ENCODE assay signal across 8 cellular contexts in genomic region chr9:35603986-35604577, GRCh38. TPM values are rescaled to one million over a fixed set of nuclear protein-coding genes. Genes with fewer than 3 reads are reported as not detected.
DNase-seq lines count a peak whose midpoint lies in the region; ATAC-seq and TF ChIP-seq lines count a peak whose summit lies in the region.

No MANE protein-coding gene starts in this region.

- TF ChIP-seq CTCF in GM23338 (conservative IDR thresholded peaks at IDR 0.05; ENCODE audit: low read depth in 2 of 2) (peak; percentile 81 to 89), fibroblast of mammary gland (conservative IDR thresholded peaks at IDR 0.05; ENCODE audit: control insufficient read depth, insufficient read depth, low read depth, low read length) (peak; percentile 75)

- peaks cover 8% of the 10 kb centered on the region for H3K27me3 Mint-ChIP-seq in GM23338 (ENCODE audit: insufficient read depth, low read depth, poor library complexity)
- no peaks in the 10 kb centered on the region for H3K27me3 Mint-ChIP-seq in activated T-helper 2 cell treated with anti-CD3 and anti-CD28 coated beads, Interferon-gamma antibody, Interleukin-2, Interleukin-4, amounts not matched to agents 10 μg/mL and 5 μg/mL and 100 μg/mL, durations not matched to agents 14 hours and 24 hours and 36 hours (ENCODE audit: low read depth)
- no peaks in the 10 kb centered on the region for H3K27me3 Mint-ChIP-seq in naive thymus-derived CD8-positive, alpha-beta T cell

- peaks cover 13% of the 10 kb centered on the region; the same call in 1 of the 2 replicates for H3F3A ChIP-seq in GM23338 (replicated peaks; ENCODE audit: low read depth)

- peaks cover 18% of the 10 kb centered on the region for H3K4me1 ChIP-seq in GM23338 (ENCODE audit: insufficient read depth)

- peak overlapping the region; percentile 85 for H3K27ac ChIP-seq in GM23338 (ENCODE audit: low read depth)

- peak overlapping the region; percentile 99 for H3K4me2 ChIP-seq in GM23338

- H3K4me1 Mint-ChIP-seq in GM23338, result peaks cover 9% of the 10 kb centered on the region
- peaks cover 32% of the 10 kb centered on the region for H3K4me1 Mint-ChIP-seq in activated T-helper 2 cell treated with anti-CD3 and anti-CD28 coated beads, Interferon-gamma antibody, Interleukin-2, Interleukin-4, amounts not matched to agents 10 μg/mL and 5 μg/mL and 100 μg/mL, durations not matched to agents 14 hours and 24 hours and 36 hours (ENCODE audit: low read depth)
- peaks cover 26 to 40% (median 34%) of the 10 kb centered on the region in 4 donors for H3K4me1 Mint-ChIP-seq in naive thymus-derived CD8-positive, alpha-beta T cell

- H3K36me3 ChIP-seq in GM23338 (ENCODE audit: insufficient read depth), result no peaks in the 10 kb centered on the region

- peak; percentile 100 for DNase-seq in EL
- peak; percentile 100 for DNase-seq in GM23338 (ENCODE audit: low spot score)
- DNase-seq in LHCN-M2 (ENCODE audit: low read depth), result peak; percentile 99
- DNase-seq in RPMI7951 (ENCODE audit: low read depth), result peak; percentile 99
- peak; percentile 99 for DNase-seq in activated T-helper 2 cell treated with anti-CD3 and anti-CD28 coated beads, Interferon-gamma antibody, Interleukin-2, Interleukin-4, amounts not matched to agents 10 μg/mL and 5 μg/mL and 100 μg/mL, durations not matched to agents 14 hours and 24 hours and 36 hours (ENCODE audit: low spot score)
- peak; percentile 99 for DNase-seq in fibroblast of mammary gland (ENCODE audit: low read depth)
- peak; percentile 94 to 100 (median 99) for DNase-seq in naive thymus-derived CD8-positive, alpha-beta T cell
- DNase-seq in stimulated activated naive CD4-positive, alpha-beta T cell (lab: John Stamatoyannopoulos, UW), result peak; percentile 96 to 99 (median 99)

- H2AFZ ChIP-seq in GM23338, result peak overlapping the region; percentile 97

- H4K20me1 ChIP-seq in GM23338 (replicated peaks; ENCODE audit: insufficient read depth), result no peaks in the 10 kb centered on the region; the same call in 1 of the 2 replicates

- peaks cover 10% of the 10 kb centered on the region for H3K36me3 Mint-ChIP-seq in GM23338 (ENCODE audit: low read depth)
- H3K36me3 Mint-ChIP-seq in activated T-helper 2 cell treated with anti-CD3 and anti-CD28 coated beads, Interferon-gamma antibody, Interleukin-2, Interleukin-4, amounts not matched to agents 10 μg/mL and 5 μg/mL and 100 μg/mL, durations not matched to agents 14 hours and 24 hours and 36 hours (ENCODE audit: low read depth), result peaks cover 24% of the 10 kb centered on the region
- peaks cover 0 to 20% (median 0%) of the 10 kb centered on the region in 3 donors for H3K36me3 Mint-ChIP-seq in naive thymus-derived CD8-positive, alpha-beta T cell

- no peaks in the 10 kb centered on the region for H3K9me3 Mint-ChIP-seq in GM23338
- no peaks in the 10 kb centered on the region for H3K9me3 Mint-ChIP-seq in activated T-helper 2 cell treated with anti-CD3 and anti-CD28 coated beads, Interferon-gamma antibody, Interleukin-2, Interleukin-4, amounts not matched to agents 10 μg/mL and 5 μg/mL and 100 μg/mL, durations not matched to agents 14 hours and 24 hours and 36 hours
- no peaks in the 10 kb centered on the region for H3K9me3 Mint-ChIP-seq in naive thymus-derived CD8-positive, alpha-beta T cell

- H3K4me3 ChIP-seq in GM23338 (peak overlapping the region; percentile 89), fibroblast of mammary gland (ENCODE audit: control insufficient read depth, low read depth, low read length) (peak overlapping the region; percentile 78)

- peak overlapping the region; percentile 100 for H3K27ac Mint-ChIP-seq in GM23338
- H3K27ac Mint-ChIP-seq in activated T-helper 2 cell treated with anti-CD3 and anti-CD28 coated beads, Interferon-gamma antibody, Interleukin-2, Interleukin-4, amounts not matched to agents 10 μg/mL and 5 μg/mL and 100 μg/mL, durations not matched to agents 14 hours and 24 hours and 36 hours, result peak overlapping the region; percentile 93
- H3K27ac Mint-ChIP-seq in naive thymus-derived CD8-positive, alpha-beta T cell, result peak overlapping the region; percentile 93 to 99 (median 98)

- H3K9me2 ChIP-seq in GM23338 (ENCODE audit: insufficient read depth), result no peaks in the 10 kb centered on the region

- peaks cover 4% of the 10 kb centered on the region; the same call in 1 of the 2 replicates for H3K79me2 ChIP-seq in GM23338 (replicated peaks; ENCODE audit: insufficient read depth)

- H3K4me3 Mint-ChIP-seq in GM23338, result peak overlapping the region; percentile 96
- peak overlapping the region; percentile 84 for H3K4me3 Mint-ChIP-seq in activated T-helper 2 cell treated with anti-CD3 and anti-CD28 coated beads, Interferon-gamma antibody, Interleukin-2, Interleukin-4, amounts not matched to agents 10 μg/mL and 5 μg/mL and 100 μg/mL, durations not matched to agents 14 hours and 24 hours and 36 hours (ENCODE audit: low read depth)
- peak overlapping the region; percentile 92 to 99 (median 96) for H3K4me3 Mint-ChIP-seq in naive thymus-derived CD8-positive, alpha-beta T cell

- no peaks in the 10 kb centered on the region for H3K27me3 ChIP-seq in GM23338 (ENCODE audit: insufficient read depth)

- peak; percentile 88 for ATAC-seq in GM23338
- ATAC-seq in naive thymus-derived CD8-positive, alpha-beta T cell, result peak; percentile 83 to 87

- intact Hi-C loops in activated T-helper 2 cell treated with anti-CD3 and anti-CD28 coated beads, Interferon-gamma antibody, Interleukin-2, Interleukin-4, amounts not matched to agents 10 μg/mL and 5 μg/mL and 100 μg/mL, durations not matched to agents 14 hours and 24 hours and 36 hours (cut with micrococcal nuclease), result loop anchor here (1.0 to 10.0 kb wide), 9 partner anchors 15 to 490 kb away; partner anchors contain the start of genes CCDC107, CREB3, GBA2 and HINT2

- POLR2A ChIA-PET in naive thymus-derived CD8-positive, alpha-beta T cell (lab: Charles Lee), result interaction anchor here (0.7 to 3.6 kb wide), 15 partner anchors 13 to 532 kb away, joined by 3 to 40 read pairs (median 5); partner anchors contain the start of genes CCDC107, CD72, CREB3 and GBA2

TF ChIP-seq in GM23338, 12 proteins besides CTCF, POLR2A, EP300 and RAD21 (continues in another document):
- no peak for TF ChIP-seq ZNF114 (CRISPR knock-in tag; IDR thresholded peaks at IDR 0.05)
- TF ChIP-seq JUNB (IDR thresholded peaks at IDR 0.05; ENCODE audit: unreplicated experiment), result no peak

RNA-seq across cellular contexts. Expression of gene TESK1, which starts 1.0 kb away (rescaled TPM):
- total RNA-seq in GM23338 (2014; rRNA removed; shearing (Covaris generic)), result 8.2 and 10.7 TPM in 2 replicates
- polyA plus RNA-seq in GM23338 (2016; fragmentation: Nextera tagmentation; extraction: Ambion mirVana), result 6.8 and 7.3 TPM in 2 replicates
- 21.7 and 26.8 TPM in 2 replicates for total RNA-seq in LHCN-M2 (2014; rRNA removed)
- 37.5 TPM for polyA plus RNA-seq in LHCN-M2 (2012)
- total RNA-seq in RPMI7951 (2014; rRNA removed; shearing (Covaris generic)), result 4.0 and 5.5 TPM in 2 replicates
- total RNA-seq in activated T-helper 2 cell treated with anti-CD3 and anti-CD28 coated beads, Interferon-gamma antibody, Interleukin-2, Interleukin-4, amounts not matched to agents 10 μg/mL and 5 μg/mL and 100 μg/mL, durations not matched to agents 14 hours and 24 hours and 36 hours, result 44.5 and 48.0 TPM in 2 replicates
- total RNA-seq in naive thymus-derived CD8-positive, alpha-beta T cell, result 10 to 100 TPM; 43.5 to 44.4 TPM
- 1 to 10 TPM; 3.0 to 8.1 (median 4.8) TPM for polyA plus RNA-seq in naive thymus-derived CD8-positive, alpha-beta T cell

RNA-seq across cellular contexts. Expression of gene CD72, which starts 14.1 kb away (rescaled TPM):
- total RNA-seq in GM23338 (2014; rRNA removed; shearing (Covaris generic)), result 2.7 and 4.8 TPM in 2 replicates
- polyA plus RNA-seq in GM23338 (2016; fragmentation: Nextera tagmentation; extraction: Ambion mirVana), result 4.6 and 4.7 TPM in 2 replicates
- 1.2 and 1.4 TPM in 2 replicates for total RNA-seq in LHCN-M2 (2014; rRNA removed)
- polyA plus RNA-seq in LHCN-M2 (2012), result 0.95 TPM
- total RNA-seq in RPMI7951 (2014; rRNA removed; shearing (Covaris generic)), result 0.10 and 0.12 TPM in 2 replicates
- total RNA-seq in activated T-helper 2 cell treated with anti-CD3 and anti-CD28 coated beads, Interferon-gamma antibody, Interleukin-2, Interleukin-4, amounts not matched to agents 10 μg/mL and 5 μg/mL and 100 μg/mL, durations not matched to agents 14 hours and 24 hours and 36 hours, result 11.3 and 11.4 TPM in 2 replicates
- total RNA-seq in naive thymus-derived CD8-positive, alpha-beta T cell, result 1 to 10 TPM; 7.8 to 8.0 TPM
- 1 to 10 TPM in 1 of 3 donors, under 1 TPM in 2; 0.80 to 1.5 (median 0.91) TPM for polyA plus RNA-seq in naive thymus-derived CD8-positive, alpha-beta T cell

RNA-seq across cellular contexts. Expression of gene SIT1, which starts 46.6 kb away (rescaled TPM):
- total RNA-seq in GM23338 (2014; rRNA removed; shearing (Covaris generic)), result 14.7 and 16.4 TPM in 2 replicates
- polyA plus RNA-seq in GM23338 (2016; fragmentation: Nextera tagmentation; extraction: Ambion mirVana), result 13.2 TPM in 2 replicates
- total RNA-seq in LHCN-M2 (2014; rRNA removed), result 0.26 and 0.63 TPM in 2 replicates
- polyA plus RNA-seq in LHCN-M2 (2012), result 0.09 TPM
- not detected in 2 replicates for total RNA-seq in RPMI7951 (2014; rRNA removed; shearing (Covaris generic))
- total RNA-seq in activated T-helper 2 cell treated with anti-CD3 and anti-CD28 coated beads, Interferon-gamma antibody, Interleukin-2, Interleukin-4, amounts not matched to agents 10 μg/mL and 5 μg/mL and 100 μg/mL, durations not matched to agents 14 hours and 24 hours and 36 hours, result 90.2 and 92.1 TPM in 2 replicates
- 10 to 100 TPM; 24.2 to 25.4 TPM for total RNA-seq in naive thymus-derived CD8-positive, alpha-beta T cell
- 100 to 1,000 TPM in 1 of 3 donors, 10 to 100 TPM in 2; 82.2 to 128 (median 91.6) TPM for polyA plus RNA-seq in naive thymus-derived CD8-positive, alpha-beta T cell

RNA-seq across cellular contexts. Expression of gene RMRP, which starts 53.7 kb away (rescaled TPM):
- 8,626 and 33,360 TPM in 2 replicates for total RNA-seq in GM23338 (2014; rRNA removed; shearing (Covaris generic))
- 15.3 and 43.0 TPM in 2 replicates for polyA plus RNA-seq in GM23338 (2016; fragmentation: Nextera tagmentation; extraction: Ambion mirVana)
- 5,651 and 6,728 TPM in 2 replicates for total RNA-seq in LHCN-M2 (2014; rRNA removed)
- polyA plus RNA-seq in LHCN-M2 (2012), result 16.9 TPM
- total RNA-seq in RPMI7951 (2014; rRNA removed; shearing (Covaris generic)), result 19,023 and 39,221 TPM in 2 replicates
- 5,290 and 6,583 TPM in 2 replicates for total RNA-seq in activated T-helper 2 cell treated with anti-CD3 and anti-CD28 coated beads, Interferon-gamma antibody, Interleukin-2, Interleukin-4, amounts not matched to agents 10 μg/mL and 5 μg/mL and 100 μg/mL, durations not matched to agents 14 hours and 24 hours and 36 hours
- total RNA-seq in naive thymus-derived CD8-positive, alpha-beta T cell, result over 10,000 TPM; 14,495 to 21,271 TPM
- polyA plus RNA-seq in naive thymus-derived CD8-positive, alpha-beta T cell, result 10 to 100 TPM in 1 of 3 donors, not detected in 2; 33.0 TPM

RNA-seq across cellular contexts. Expression of gene CCDC107, which starts 54.0 kb away (rescaled TPM):
- 2.4 and 6.9 TPM in 2 replicates for total RNA-seq in GM23338 (2014; rRNA removed; shearing (Covaris generic))
- 18.4 and 20.8 TPM in 2 replicates for polyA plus RNA-seq in GM23338 (2016; fragmentation: Nextera tagmentation; extraction: Ambion mirVana)
- 11.1 and 13.3 TPM in 2 replicates for total RNA-seq in LHCN-M2 (2014; rRNA removed)
- 36.5 TPM for polyA plus RNA-seq in LHCN-M2 (2012)
- total RNA-seq in RPMI7951 (2014; rRNA removed; shearing (Covaris generic)), result 18.1 and 32.5 TPM in 2 replicates
- 23.0 TPM in 2 replicates for total RNA-seq in activated T-helper 2 cell treated with anti-CD3 and anti-CD28 coated beads, Interferon-gamma antibody, Interleukin-2, Interleukin-4, amounts not matched to agents 10 μg/mL and 5 μg/mL and 100 μg/mL, durations not matched to agents 14 hours and 24 hours and 36 hours
- total RNA-seq in naive thymus-derived CD8-positive, alpha-beta T cell, result 10 to 100 TPM; 13.8 to 16.6 TPM
- polyA plus RNA-seq in naive thymus-derived CD8-positive, alpha-beta T cell, result 10 to 100 TPM; 45.9 to 59.0 (median 51.5) TPM

Comparison
In these comparisons a context has a peak if more than half of its experiments do, and no peak if none do; other contexts are left out.
1. Peak in every context shown above with its lines: DNase-seq, ATAC-seq, H3K4me3 ChIP-seq and H3K27ac ChIP-seq.